ENCODE assay signal across 23 cellular contexts in genomic region chr2:151052850-151053660, GRCh38.
A peak's percentile ranks its signal among the peaks of the same experiment; 100 is the strongest.
DNase-seq lines count a peak whose midpoint lies in the region; ATAC-seq and TF ChIP-seq lines count a peak whose summit lies in the region.
"Had no signal": no experiment of that assay in that cellular context is flagged by ENCODE, and none has a peak within 500 bp of the region (broad histone marks: within the 10 kb centered on the region; RNA-seq: fewer than 3 reads in every experiment).

No MANE protein-coding gene starts in this region.

- H3K4me2 ChIP-seq in IMR-90 (ENCODE audit: low read depth, low read length) (no peak overlapping the region), neural cell (ENCODE audit: low read length) (no peak overlapping the region)

- H3K14ac ChIP-seq in IMR-90 (replicated peaks; ENCODE audit: low read depth, low read length): no peak overlapping the region

- CTCF ChIA-PET in IMR-90 (lab: Yijun Ruan, JAX) (interaction anchor here (0.6 to 1.4 kb wide), 2 partner anchors 451 to 1452 kb away, joined by 3 read pairs; no protein-coding TSS in a partner anchor), WTC11 (lab: Charles Lee) (no interaction called here)
- CTCF ChIA-PET in activated CD4-positive, alpha-beta memory T cell treated with anti-CD3 and anti-CD28 coated beads for 36 hours (lab: Charles Lee): interaction anchor here (1.1 to 3.2 kb wide), 4 partner anchors 33 to 1466 kb away, joined by 4 to 36 read pairs (median 6); no protein-coding TSS in a partner anchor

- DNase-seq in ELR (ENCODE audit: low read depth) (peak; percentile 20), IMR-90 (no peak), brain microvascular endothelial cell (peak; percentile 15), WTC11 (ENCODE audit: low spot score) (no peak), cerebellum (ENCODE audit: low spot score) (no peak)
- no peak for DNase-seq in activated CD4-positive, alpha-beta memory T cell treated with anti-CD3 and anti-CD28 coated beads for 36 hours
- DNase-seq: AML-193; DND-41; GF-D8; MG63; NCI-H1092; NCI-H1436 treated with DMSO at 0.1 percent for 48 hours; NCI-H2029 treated with DMSO at 0.1 percent for 48 hours; NCI-H2171; NCI-H446; NCI-H69; NK-92 treated with Interleukin-12 subunit alpha and Interleukin-12 subunit beta, amount 100 ng/mL, for 24 hours; SHP77 had no signal

- no peak overlapping the region for H2AFZ ChIP-seq in IMR-90 (replicated peaks; ENCODE audit: low read length, poor library complexity)
- H2AFZ ChIP-seq in neural cell (ENCODE audit: low read depth, low read length): no peak overlapping the region

- H3K79me1 ChIP-seq in IMR-90 (ENCODE audit: low read depth in 1 of 2, low read length in 2 of 2): no peaks in the 10 kb centered on the region

- H3K4me1 ChIP-seq in IMR-90 (ENCODE audit: control insufficient read depth, insufficient read depth, low read length): peaks cover 2% of the 10 kb centered on the region; the same call in 1 of the 2 replicates

- in situ Hi-C loops in IMR-90 (cut with MboI; ENCODE audit: low sequenced_read_pairs) (loop anchor here (10.0 kb wide), 1 partner anchor 568 kb away; the partner anchor contains the start of gene RND3), brain microvascular endothelial cell (cut with HindIII; ENCODE audit: low pct_ligation_motif_present, low sequenced_read_pairs) (no loop called here)

- H2BK20ac ChIP-seq in IMR-90 (ENCODE audit: low read depth, low read length): peak overlapping the region; percentile 27; the same call in 1 of the 2 replicates

- ATAC-seq in IMR-90 (ENCODE audit: low read depth) (no peak; the same call in 1 of the 2 replicates), WTC11 (no peak), HG02870 (IDR thresholded peaks at IDR 0.05; ENCODE audit: unreplicated experiment) (no peak)

- no peak overlapping the region for H2AK9ac ChIP-seq in IMR-90 (replicated peaks; ENCODE audit: low read depth, low read length, poor library complexity)

- H4K20me1 ChIP-seq in IMR-90 (ENCODE audit: insufficient read depth, low read length) (no peaks in the 10 kb centered on the region), neural cell (ENCODE audit: insufficient read depth) (no peaks in the 10 kb centered on the region)

- H3K27ac Mint-ChIP-seq in WTC11: no peak overlapping the region
- no peak overlapping the region for H3K27ac Mint-ChIP-seq in activated CD4-positive, alpha-beta memory T cell treated with anti-CD3 and anti-CD28 coated beads for 36 hours
- H3K27ac Mint-ChIP-seq: T-helper 1 cell treated with Interleukin-12 subunit alpha and Interleukin-12 subunit beta and Interleukin-4 antibody, amounts not matched to agents 30 μg/mL and 1 μg/mL, for 36 hours had no signal

- H2BK15ac ChIP-seq in IMR-90 (ENCODE audit: low read depth, low read length): no peak overlapping the region; the same call in 2 of the 3 replicates

- no peaks in the 10 kb centered on the region for H3K9me3 Mint-ChIP-seq in WTC11
- H3K9me3 Mint-ChIP-seq in activated CD4-positive, alpha-beta memory T cell treated with anti-CD3 and anti-CD28 coated beads for 36 hours: no peaks in the 10 kb centered on the region
- H3K9me3 Mint-ChIP-seq: T-helper 1 cell treated with Interleukin-12 subunit alpha and Interleukin-12 subunit beta and Interleukin-4 antibody, amounts not matched to agents 30 μg/mL and 1 μg/mL, for 36 hours had no signal

- no peak overlapping the region for H3K4me3 Mint-ChIP-seq in WTC11
- no peak overlapping the region for H3K4me3 Mint-ChIP-seq in activated CD4-positive, alpha-beta memory T cell treated with anti-CD3 and anti-CD28 coated beads for 36 hours
- H3K4me3 Mint-ChIP-seq: T-helper 1 cell treated with Interleukin-12 subunit alpha and Interleukin-12 subunit beta and Interleukin-4 antibody, amounts not matched to agents 30 μg/mL and 1 μg/mL, for 36 hours had no signal

- TF ChIP-seq RAD21 in IMR-90 (IDR thresholded peaks at IDR 0.05; ENCODE audit: low read length) (no peak), neural cell (conservative IDR thresholded peaks at IDR 0.05) (no peak)

- peak overlapping the region; percentile 54; the same call in 1 of the 2 replicates for H3K18ac ChIP-seq in IMR-90 (ENCODE audit: low read depth, low read length)

- H3K4me3 ChIP-seq in IMR-90 (ENCODE audit: insufficient read depth, low read depth, low read length) (no peak overlapping the region), brain microvascular endothelial cell (ENCODE audit: low read depth, low read length) (no peak overlapping the region), neural cell (ENCODE audit: low read length) (no peak overlapping the region)
- H3K4me3 ChIP-seq: MG63 had no signal

- H2AK5ac ChIP-seq in IMR-90 (ENCODE audit: low read depth, low read length): no peak overlapping the region

- H3F3A ChIP-seq in neural cell (ENCODE audit: insufficient read depth, low read length, poor library complexity, severe bottlenecking): peaks cover 3% of the 10 kb centered on the region

- H4K5ac ChIP-seq in IMR-90 (ENCODE audit: low read depth, low read length): no peak overlapping the region

- POLR2A ChIA-PET in IMR-90 (lab: Charles Lee; ENCODE audit: unreplicated experiment) (no interaction called here), WTC11 (lab: Charles Lee) (no interaction called here)
- POLR2A ChIA-PET in activated CD4-positive, alpha-beta memory T cell treated with anti-CD3 and anti-CD28 coated beads for 36 hours (lab: Charles Lee): no interaction called here

- H2BK120ac ChIP-seq in IMR-90 (ENCODE audit: low read depth, low read length): peak overlapping the region; percentile 26; the same call in 1 of the 2 replicates

- peaks cover 11% of the 10 kb centered on the region for H3K4me1 Mint-ChIP-seq in WTC11
- H3K4me1 Mint-ChIP-seq in activated CD4-positive, alpha-beta memory T cell treated with anti-CD3 and anti-CD28 coated beads for 36 hours (ENCODE audit: low read depth): peaks cover 5% of the 10 kb centered on the region

- H2BK5ac ChIP-seq in IMR-90 (ENCODE audit: low read depth, low read length, poor library complexity, severe bottlenecking): no peak overlapping the region

- H3K9me1 ChIP-seq in IMR-90 (ENCODE audit: insufficient read depth, low read length): no peaks in the 10 kb centered on the region

- H3K27ac ChIP-seq in IMR-90 (ENCODE audit: insufficient read depth, low read length) (no peak overlapping the region), brain microvascular endothelial cell (no peak overlapping the region), neural cell (ENCODE audit: low read length) (peak overlapping the region; percentile 58)
- H3K27ac ChIP-seq: C4-2B, HL-60 had no signal

- no peak for TF ChIP-seq POLR2A in IMR-90 (IDR thresholded peaks at IDR 0.05; ENCODE audit: low read depth, low read length)

- H3K36me3 Mint-ChIP-seq in WTC11: no peaks in the 10 kb centered on the region
- H3K36me3 Mint-ChIP-seq in activated CD4-positive, alpha-beta memory T cell treated with anti-CD3 and anti-CD28 coated beads for 36 hours: no peaks in the 10 kb centered on the region

- H3K27me3 ChIP-seq in IMR-90 (ENCODE audit: control insufficient read depth, insufficient read depth, low read length): no peaks in the 10 kb centered on the region
- H3K27me3 ChIP-seq in brain microvascular endothelial cell (replicated peaks): no peaks in the 10 kb centered on the region
- H3K27me3 ChIP-seq in neural cell (ENCODE audit: insufficient read depth, low read depth, low read length): no peaks in the 10 kb centered on the region
- H3K27me3 ChIP-seq: MG63 had no signal

- H3K27me3 Mint-ChIP-seq in WTC11 (ENCODE audit: low read depth): no peaks in the 10 kb centered on the region
- H3K27me3 Mint-ChIP-seq in activated CD4-positive, alpha-beta memory T cell treated with anti-CD3 and anti-CD28 coated beads for 36 hours: peaks cover 4% of the 10 kb centered on the region

- H3K36me3 ChIP-seq in IMR-90 (ENCODE audit: control insufficient read depth, insufficient read depth, low read length) (no peaks in the 10 kb centered on the region), brain microvascular endothelial cell (replicated peaks) (no peaks in the 10 kb centered on the region), neural cell (ENCODE audit: insufficient read depth, low read length) (no peaks in the 10 kb centered on the region)
- H3K36me3 ChIP-seq: MG63 had no signal

- H3K4ac ChIP-seq in IMR-90 (ENCODE audit: low read depth, low read length): 0 out of 2 replicates have a peak overlapping the region, but pooled peaks have one; percentile 15

- no peak overlapping the region for H3K56ac ChIP-seq in IMR-90 (ENCODE audit: extremely low read depth, insufficient read depth, low read length)

- no TSS peak for BruUV-seq in IMR-90 (replicated peaks; lab: Mats Ljungman, UMichigan)

- H3K9ac ChIP-seq in IMR-90 (ENCODE audit: low read depth, low read length): no peak overlapping the region
- no peak overlapping the region for H3K9ac ChIP-seq in neural cell (ENCODE audit: low read length)

- peak; percentile 38 for TF ChIP-seq EP300 in neural cell (conservative IDR thresholded peaks at IDR 0.05; ENCODE audit: poor library complexity, severe bottlenecking)

- no peak overlapping the region for H4K8ac ChIP-seq in IMR-90 (ENCODE audit: low read depth in 2 of 2, low read length in 2 of 2)

- no CpG with 5 or more reads among the region's 1 CpG for WGBS in IMR-90 (ENCODE audit: extremely low coverage in 2 of 2, insufficient read length in 1 of 2), 2 experiments

- H3K79me2 ChIP-seq in neural cell (replicated peaks; ENCODE audit: insufficient read depth, low read length): no peaks in the 10 kb centered on the region

- H3K9me3 ChIP-seq in IMR-90 (ENCODE audit: control insufficient read depth, insufficient read depth, low read length) (no peaks in the 10 kb centered on the region), neural cell (ENCODE audit: low read length) (no peaks in the 10 kb centered on the region)
- H3K9me3 ChIP-seq: MG63 had no signal

- dilution Hi-C loops in IMR-90 (cut with HindIII; ENCODE audit: low sequenced_read_pairs, unreplicated experiment): no loop called here

- H3K9me2 ChIP-seq in neural cell (ENCODE audit: insufficient read depth, low read length): no peaks in the 10 kb centered on the region

- H3K23ac ChIP-seq in IMR-90 (ENCODE audit: low read depth, low read length): 0 out of 2 replicates have a peak overlapping the region, but pooled peaks have one; percentile 32

- no peak for TF ChIP-seq CTCF in IMR-90 (conservative IDR thresholded peaks at IDR 0.05; ENCODE audit: low read depth, low read length)
- no peak for TF ChIP-seq CTCF in brain microvascular endothelial cell (IDR thresholded peaks at IDR 0.05; ENCODE audit: low read depth, low read length, missing control alignments)
- TF ChIP-seq CTCF in neural cell (IDR thresholded peaks at IDR 0.05; ENCODE audit: poor library complexity, severe bottlenecking): no peak
- no peak for TF ChIP-seq CTCF in WTC11 (IDR thresholded peaks at IDR 0.05)

- no peak overlapping the region; the same call in 1 of the 2 replicates for H4K91ac ChIP-seq in IMR-90 (ENCODE audit: insufficient read depth, low read depth, low read length)

- intact Hi-C loops in IMR-90 (cut with micrococcal nuclease): loop anchor here (5.0 to 10.0 kb wide), 3 partner anchors 184 to 1458 kb away; no protein-coding TSS in a partner anchor
- intact Hi-C loops in activated CD4-positive, alpha-beta memory T cell treated with anti-CD3 and anti-CD28 coated beads for 36 hours (cut with micrococcal nuclease): no loop called here

TF ChIP-seq in WTC11, 78 proteins besides CTCF, POLR2A, EP300 and RAD21 (continues in another document):
- TF ChIP-seq RORB (CRISPR knock-in tag; IDR thresholded peaks at IDR 0.05): no peak
- no peak for TF ChIP-seq PRRX2 (CRISPR knock-in tag; IDR thresholded peaks at IDR 0.05)

Comparison
In these comparisons a context has a peak if more than half of its experiments do, and no peak if none do; other contexts are left out.
1. DNase-seq: peak in ELR (single experiment) and brain microvascular endothelial cell (single experiment); none in IMR-90 (single experiment), WTC11 (single experiment), cerebellum (single experiment) and activated CD4-positive, alpha-beta memory T cell treated with anti-CD3 and anti-CD28 coated beads for 36 hours (single experiment).